Comparison of ENCODE assay signal across 29 cellular contexts in genomic region chr4:7303561-7303960, GRCh38.
"Had no signal": no experiment of that assay in that cellular context is flagged by ENCODE, and none has a peak within 500 bp of the region (broad histone marks: within the 10 kb centered on the region; RNA-seq: fewer than 3 reads in every experiment).

No MANE protein-coding gene starts in this region.

- DNase-seq: activated CD4-positive, alpha-beta memory T cell treated with anti-CD3 and anti-CD28 coated beads for 36 hours; activated CD4-positive, alpha-beta T cell treated with anti-CD3 and anti-CD28 coated beads for 36 hours; activated CD4-positive, alpha-beta T cell treated with anti-CD3 and anti-CD28 coated beads, Interleukin-2, amount 10 ng/mL, durations not matched to agents 24 days and 14 days; activated CD4-positive, CD25-positive, alpha-beta regulatory T cell; activated CD4-positive, CD25-positive, alpha-beta regulatory T cell treated with anti-CD3 and anti-CD28 coated beads, Interleukin-2, amount 50 U/mL, for 72 hours; activated CD8-positive, alpha-beta memory T cell treated with anti-CD3 and anti-CD28 coated beads, Interleukin-2, amount 50 U/mL, for 48 hours; activated CD8-positive, alpha-beta T cell treated with anti-CD3 and anti-CD28 coated beads, Interleukin-2, amount 10 ng/mL, durations not matched to agents 7 days and 5 days; activated gamma-delta T cell; activated naive CD4-positive, alpha-beta T cell; activated naive CD4-positive, alpha-beta T cell treated with anti-CD3 and anti-CD28 coated beads, Interleukin-2, amount 10 ng/mL, durations not matched to agents 7 days and 5 days; activated naive CD8-positive, alpha-beta T cell treated with anti-CD3 and anti-CD28 coated beads, Interleukin-2, amount 10 ng/mL, durations not matched to agents 7 days and 5 days; activated T-cell treated with anti-CD3 and anti-CD28 coated beads for 4 hours; activated T-cell treated with anti-CD3 and anti-CD28 coated beads, Interleukin-2, amount 50 U/mL, for 24 hours; activated T-cell treated with anti-CD3 and anti-CD28 coated beads, Interleukin-2, amount 50 U/mL, for 72 hours; cortex of kidney; dermis blood vessel endothelial cell; effector CD4-positive, alpha-beta T cell; effector memory CD8-positive, alpha-beta T cell; erythroblast; foreskin keratinocyte; gastrocnemius medialis; T-helper 2 cell had no signal

- H3K36me3 ChIP-seq: ascending aorta, esophagus muscularis mucosa, gastrocnemius medialis had no signal

- H3K4me1 ChIP-seq: ascending aorta, foreskin keratinocyte, gastrocnemius medialis had no signal

- FAIRE-seq: bronchial epithelial cell, colon had no signal

- H3K27me3 ChIP-seq: ascending aorta, esophagus muscularis mucosa had no signal

- H3K4me3 ChIP-seq: ascending aorta, esophagus muscularis mucosa, gastrocnemius medialis had no signal

- H3K4me3 Mint-ChIP-seq: activated CD4-positive, alpha-beta memory T cell treated with anti-CD3 and anti-CD28 coated beads for 36 hours; activated CD4-positive, alpha-beta T cell treated with anti-CD3 and anti-CD28 coated beads for 36 hours; activated CD4-positive, alpha-beta T cell treated with anti-CD3 and anti-CD28 coated beads, Interleukin-2, amount 10 ng/mL, durations not matched to agents 24 days and 14 days; activated CD8-positive, alpha-beta T cell treated with anti-CD3 and anti-CD28 coated beads, Interleukin-2, amount 10 ng/mL, durations not matched to agents 7 days and 5 days; activated naive CD4-positive, alpha-beta T cell treated with anti-CD3 and anti-CD28 coated beads, Interleukin-2, amount 10 ng/mL, durations not matched to agents 7 days and 5 days; activated naive CD8-positive, alpha-beta T cell treated with anti-CD3 and anti-CD28 coated beads, Interleukin-2, amount 10 ng/mL, durations not matched to agents 7 days and 5 days; activated T-cell treated with anti-CD3 and anti-CD28 coated beads, Interleukin-2, amount 50 U/mL, for 24 hours; activated T-cell treated with anti-CD3 and anti-CD28 coated beads, Interleukin-2, amount 50 U/mL, for 72 hours; brain; central memory CD8-positive, alpha-beta T cell; effector memory CD8-positive, alpha-beta T cell had no signal

- H3K27me3 Mint-ChIP-seq: activated CD4-positive, alpha-beta T cell treated with anti-CD3 and anti-CD28 coated beads, Interleukin-2, amount 10 ng/mL, durations not matched to agents 24 days and 14 days had no signal

- H3K9me3 Mint-ChIP-seq: activated CD4-positive, alpha-beta memory T cell treated with anti-CD3 and anti-CD28 coated beads for 36 hours; activated CD4-positive, alpha-beta T cell treated with anti-CD3 and anti-CD28 coated beads, Interleukin-2, amount 10 ng/mL, durations not matched to agents 24 days and 14 days; activated naive CD4-positive, alpha-beta T cell treated with anti-CD3 and anti-CD28 coated beads, Interleukin-2, amount 10 ng/mL, durations not matched to agents 7 days and 5 days; activated naive CD4-positive, alpha-beta T cell treated with anti-CD3 and anti-CD28 coated beads, Interleukin-2, amount 50 U/mL, for 72 hours; activated naive CD8-positive, alpha-beta T cell treated with anti-CD3 and anti-CD28 coated beads, Interleukin-2, amount 10 ng/mL, durations not matched to agents 7 days and 5 days; activated T-cell treated with anti-CD3 and anti-CD28 coated beads, Interleukin-2, amount 50 U/mL, for 24 hours; activated T-cell treated with anti-CD3 and anti-CD28 coated beads, Interleukin-2, amount 50 U/mL, for 72 hours; brain; central memory CD8-positive, alpha-beta T cell; effector memory CD8-positive, alpha-beta T cell had no signal

- H3K36me3 Mint-ChIP-seq: activated CD4-positive, alpha-beta memory T cell treated with anti-CD3 and anti-CD28 coated beads for 36 hours; activated naive CD4-positive, alpha-beta T cell treated with anti-CD3 and anti-CD28 coated beads, Interleukin-2, amount 10 ng/mL, durations not matched to agents 7 days and 5 days; activated naive CD4-positive, alpha-beta T cell treated with anti-CD3 and anti-CD28 coated beads, Interleukin-2, amount 50 U/mL, for 72 hours; activated naive CD8-positive, alpha-beta T cell treated with anti-CD3 and anti-CD28 coated beads, Interleukin-2, amount 10 ng/mL, durations not matched to agents 7 days and 5 days; brain had no signal

- H3K27ac ChIP-seq: ascending aorta, esophagus muscularis mucosa, foreskin keratinocyte, gastrocnemius medialis had no signal

- H3K9me3 ChIP-seq: ascending aorta, esophagus muscularis mucosa, gastrocnemius medialis had no signal

- H3K4me1 Mint-ChIP-seq: activated CD4-positive, alpha-beta T cell treated with anti-CD3 and anti-CD28 coated beads for 36 hours; activated CD4-positive, alpha-beta T cell treated with anti-CD3 and anti-CD28 coated beads, Interleukin-2, amount 10 ng/mL, durations not matched to agents 24 days and 14 days; activated naive CD4-positive, alpha-beta T cell treated with anti-CD3 and anti-CD28 coated beads, Interleukin-2, amount 10 ng/mL, durations not matched to agents 7 days and 5 days had no signal

- H3K27ac Mint-ChIP-seq: activated CD4-positive, alpha-beta memory T cell treated with anti-CD3 and anti-CD28 coated beads for 36 hours; activated CD4-positive, alpha-beta T cell treated with anti-CD3 and anti-CD28 coated beads for 36 hours; activated CD4-positive, alpha-beta T cell treated with anti-CD3 and anti-CD28 coated beads, Interleukin-2, amount 10 ng/mL, durations not matched to agents 24 days and 14 days; activated CD8-positive, alpha-beta T cell treated with anti-CD3 and anti-CD28 coated beads, Interleukin-2, amount 10 ng/mL, durations not matched to agents 7 days and 5 days; activated naive CD4-positive, alpha-beta T cell treated with anti-CD3 and anti-CD28 coated beads, Interleukin-2, amount 10 ng/mL, durations not matched to agents 7 days and 5 days; activated naive CD8-positive, alpha-beta T cell treated with anti-CD3 and anti-CD28 coated beads, Interleukin-2, amount 10 ng/mL, durations not matched to agents 7 days and 5 days; activated T-cell treated with anti-CD3 and anti-CD28 coated beads, Interleukin-2, amount 50 U/mL, for 24 hours; activated T-cell treated with anti-CD3 and anti-CD28 coated beads, Interleukin-2, amount 50 U/mL, for 72 hours; effector memory CD8-positive, alpha-beta T cell had no signal

- ATAC-seq: activated CD4-positive, alpha-beta T cell treated with anti-CD3 and anti-CD28 coated beads for 36 hours; activated CD8-positive, alpha-beta T cell treated with anti-CD3 and anti-CD28 coated beads, Interleukin-2, amount 10 ng/mL, durations not matched to agents 7 days and 5 days; activated naive CD4-positive, alpha-beta T cell treated with anti-CD3 and anti-CD28 coated beads, Interleukin-2, amount 50 U/mL, for 72 hours; activated T-cell treated with anti-CD3 and anti-CD28 coated beads, Interleukin-2, amount 50 U/mL, for 72 hours; effector memory CD8-positive, alpha-beta T cell; foreskin keratinocyte; gastrocnemius medialis had no signal
